ENCODE assay signal across 8 cellular contexts in the genomic region with DNA sequence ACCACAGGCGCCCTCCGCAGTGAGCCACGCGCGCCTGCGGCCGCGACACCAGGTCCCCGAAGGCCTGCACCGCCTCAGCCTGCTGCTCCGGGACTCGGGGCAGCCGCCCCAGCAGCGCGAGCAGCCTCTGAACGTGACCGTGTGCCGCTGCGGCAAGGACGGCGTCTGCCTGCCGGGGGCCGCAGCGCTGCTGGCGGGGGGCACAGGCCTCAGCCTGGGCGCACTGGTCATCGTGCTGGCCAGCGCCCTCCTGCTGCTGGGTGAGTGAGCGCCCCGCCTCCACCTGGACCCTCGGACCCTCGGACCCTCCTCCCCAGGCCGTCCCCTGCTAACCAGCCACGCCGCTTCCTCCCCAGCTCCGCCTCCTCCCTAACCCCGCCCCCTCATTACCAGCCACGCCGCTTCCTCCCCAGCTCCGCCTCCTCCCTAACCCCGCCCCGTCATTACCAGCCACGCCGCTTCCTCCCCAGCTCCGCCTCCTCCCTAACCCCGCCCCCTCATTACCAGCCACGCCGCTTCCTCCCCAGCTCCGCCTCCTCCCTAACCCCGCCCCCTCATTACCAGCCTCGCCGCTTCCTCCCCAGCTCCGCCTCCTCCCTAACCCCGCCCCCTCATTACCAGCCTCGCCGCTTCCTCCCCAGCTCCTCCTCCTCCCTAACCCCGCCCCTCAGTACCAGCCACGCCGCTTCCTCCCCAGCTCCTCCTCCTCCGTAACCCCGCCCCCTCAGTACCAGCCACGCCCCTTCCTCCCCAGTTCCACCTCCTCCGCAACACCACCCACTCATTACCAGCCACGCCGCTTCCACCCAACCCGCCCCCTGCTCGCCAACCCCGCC. TPM values are rescaled to one million over a fixed set of nuclear protein-coding genes. Genes with fewer than 3 reads are reported as not detected.
DNase-seq lines count a peak whose midpoint lies in the region; ATAC-seq, FAIRE-seq and TF ChIP-seq lines count a peak whose summit lies in the region.
"Not testable (repeated sequence)": the region's sequence is repeated elsewhere in the genome, so short reads cannot be mapped to it uniquely, and the experiment has no call there.

No MANE protein-coding gene starts in this region.

- TF ChIP-seq CTCF in NB4 (IDR thresholded peaks at IDR 0.05; ENCODE audit: low read depth, low read length); SU-DHL-6 (IDR thresholded peaks at IDR 0.05; ENCODE audit: insufficient read depth, low read length, poor library complexity, severe bottlenecking); epithelial cell of esophagus (IDR thresholded peaks at IDR 0.05; ENCODE audit: insufficient read depth, low read depth, low read length, missing control alignments); left lung (IDR thresholded peaks at IDR 0.05): not testable (repeated sequence)

- not testable (repeated sequence) for H3K9ac ChIP-seq in SU-DHL-6 (ENCODE audit: low read length)

- not testable (repeated sequence) for H3K27ac ChIP-seq in ACC112 (ENCODE audit: low read depth, low read length); SU-DHL-6 (ENCODE audit: low read depth, low read length); left lung

- intact Hi-C loops in left lung (cut with DNase I), result not testable (repeated sequence)

- H2AFZ ChIP-seq in ACC112 (ENCODE audit: low read length, unreplicated experiment), result peak overlapping the region; percentile 85
- not testable (repeated sequence) for H2AFZ ChIP-seq in SU-DHL-6 (ENCODE audit: low read depth, low read length, severe bottlenecking)

- H3K79me2 ChIP-seq in ACC112 (ENCODE audit: control insufficient read depth, insufficient read depth, low read length, unreplicated experiment); SU-DHL-6 (ENCODE audit: insufficient read depth, low read length): not testable (repeated sequence)

- not testable (repeated sequence) for H3F3A ChIP-seq in SU-DHL-6 (ENCODE audit: insufficient read depth)

- H3K27ac Mint-ChIP-seq in activated T-helper 17 cell treated with anti-CD3 and anti-CD28 coated beads, Interleukin-2, amount 50 U/mL, for 72 hours, result not testable (repeated sequence)

- H3K36me3 Mint-ChIP-seq in activated T-helper 17 cell treated with anti-CD3 and anti-CD28 coated beads, Interleukin-2, amount 50 U/mL, for 72 hours (ENCODE audit: low read depth), result not testable (repeated sequence)

- DNase-seq in GM12892 (ENCODE audit: insufficient read length), result not testable (repeated sequence)
- DNase-seq in NB4 (ENCODE audit: low read depth) (peak; percentile 90), epithelial cell of esophagus (ENCODE audit: low read depth) (peak; percentile 93), left lung (peak; percentile 90 to 92)
- peak; percentile 88 for DNase-seq in stimulated activated CD4-positive, alpha-beta T cell treated with anti-CD3 and anti-CD28 coated beads, Interleukin-1b, Interleukin-23, amount 100 ng/mL, for 48 hours

- not testable (repeated sequence) for H3K27me3 Mint-ChIP-seq in activated T-helper 17 cell treated with anti-CD3 and anti-CD28 coated beads, Interleukin-2, amount 50 U/mL, for 72 hours

- not testable (repeated sequence) for H3K4me1 Mint-ChIP-seq in activated T-helper 17 cell treated with anti-CD3 and anti-CD28 coated beads, Interleukin-2, amount 50 U/mL, for 72 hours

- not testable (repeated sequence) for H3K9me2 ChIP-seq in SU-DHL-6 (replicated peaks; ENCODE audit: insufficient read depth, low read length)

- H3K4me3 ChIP-seq in ACC112 (ENCODE audit: low read depth, low read length) (peak overlapping the region; percentile 81), NB4 (ENCODE audit: low read depth, low read length) (peak overlapping the region; percentile 25), SU-DHL-6 (ENCODE audit: insufficient read depth, low read length, poor library complexity, severe bottlenecking) (peak overlapping the region; percentile 34), left lung (peak overlapping the region; percentile 42 to 48)
- not testable (repeated sequence) for H3K4me3 ChIP-seq in epithelial cell of esophagus (ENCODE audit: low read length)

- H3K4me2 ChIP-seq in SU-DHL-6 (ENCODE audit: low read depth, low read length, poor library complexity, severe bottlenecking), result peak overlapping the region; percentile 41

- H3K9me3 Mint-ChIP-seq in activated T-helper 17 cell treated with anti-CD3 and anti-CD28 coated beads, Interleukin-2, amount 50 U/mL, for 72 hours, result not testable (repeated sequence)

- H3K9me3 ChIP-seq in SU-DHL-6 (ENCODE audit: insufficient read depth, low read length); left lung: not testable (repeated sequence)

- ATAC-seq in activated T-helper 17 cell treated with anti-CD3 and anti-CD28 coated beads, Interleukin-2, amount 50 U/mL, for 72 hours (replicated peaks), result peak; percentile 32
- ATAC-seq in left lung, result peak; percentile 66

- FAIRE-seq in GM12892 (lab: Jason Lieb, UNC), result peak; percentile 92

- H3K4me1 ChIP-seq in ACC112 (ENCODE audit: control insufficient read depth, insufficient read depth, low read length, unreplicated experiment); left lung: not testable (repeated sequence)

- TF ChIP-seq POLR2A in GM12892 (IDR thresholded peaks at IDR 0.05; ENCODE audit: low read depth, low read length); NB4 (IDR thresholded peaks at IDR 0.05; ENCODE audit: extremely low read depth, insufficient read length): not testable (repeated sequence)

- H4K20me1 ChIP-seq in SU-DHL-6 (ENCODE audit: low read depth, low read length), result not testable (repeated sequence)

- H3K27me3 ChIP-seq in ACC112 (ENCODE audit: insufficient read depth, low read length); SU-DHL-6 (ENCODE audit: low read length): not testable (repeated sequence)
- H3K27me3 ChIP-seq in left lung, result peaks cover 0 to 26% of the 10 kb centered on the region in 2 donors

- H3K36me3 ChIP-seq in ACC112 (ENCODE audit: insufficient read depth, low read length); SU-DHL-6 (ENCODE audit: low read length): not testable (repeated sequence)
- peaks cover 0 to 13% of the 10 kb centered on the region in 2 donors for H3K36me3 ChIP-seq in left lung

- not testable (repeated sequence) for H3K4me3 Mint-ChIP-seq in activated T-helper 17 cell treated with anti-CD3 and anti-CD28 coated beads, Interleukin-2, amount 50 U/mL, for 72 hours

RNA-seq across cellular contexts. Expression of gene SLC22A31, which starts 7.9 kb away (rescaled TPM):
- not detected for polyA plus RNA-seq in GM12892 (2012; ENCODE audit: missing spikeins)
- under 1 TPM; 0.34 to 0.65 TPM for total RNA-seq in activated T-helper 17 cell treated with anti-CD3 and anti-CD28 coated beads, Interleukin-2, amount 50 U/mL, for 72 hours
- 100 to 1,000 TPM; 171 to 283 TPM for total RNA-seq in left lung

RNA-seq across cellular contexts. Expression of gene CDH15, which starts 20.9 kb away (rescaled TPM):
- polyA plus RNA-seq in GM12892 (2012; ENCODE audit: missing spikeins), result 0.40 TPM
- total RNA-seq in activated T-helper 17 cell treated with anti-CD3 and anti-CD28 coated beads, Interleukin-2, amount 50 U/mL, for 72 hours, result under 1 TPM; 0.15 to 0.37 TPM
- 1 to 10 TPM; 1.6 to 4.2 TPM for total RNA-seq in left lung

RNA-seq across cellular contexts. Expression of gene ZNF778, which starts 25.1 kb away (rescaled TPM):
- polyA plus RNA-seq in GM12892 (2012; ENCODE audit: missing spikeins), result 3.6 TPM
- 1 to 10 TPM; 5.5 to 8.7 TPM for total RNA-seq in activated T-helper 17 cell treated with anti-CD3 and anti-CD28 coated beads, Interleukin-2, amount 50 U/mL, for 72 hours
- total RNA-seq in left lung, result 1 to 10 TPM; 8.1 to 9.5 TPM

Comparison
In these comparisons a context has a peak if more than half of its experiments do, and no peak if none do; other contexts are left out.
1. RNA of gene SLC22A31, which starts 7.9 kb away (total RNA-seq): 171 to 283 TPM in left lung; 0.34 to 0.65 TPM in activated T-helper 17 cell treated with anti-CD3 and anti-CD28 coated beads, Interleukin-2, amount 50 U/mL, for 72 hours; every median in the first group is over 100 times any median in the second.